In genomic region chr3:179091113-179091512, GRCh38 we compare ENCODE assay signal across 15 cellular contexts. TPM values are rescaled to one million over a fixed set of nuclear protein-coding genes. Genes with fewer than 3 reads are reported as not detected.
DNase-seq lines count a peak whose midpoint lies in the region; ATAC-seq lines count a peak whose summit lies in the region.
"Had no signal": no experiment of that assay in that cellular context is flagged by ENCODE, and none has a peak within 500 bp of the region (broad histone marks: within the 10 kb centered on the region; RNA-seq: fewer than 3 reads in every experiment).

No MANE protein-coding gene starts in this region.

- H3K27ac Mint-ChIP-seq in stimulated activated naive B cell treated with anti-CD40 and anti-IgM and Interleukin-4, amounts not matched to agents 10 μg/mL and 1 μg/mL and 100 μg/mL, for 72 hours = no peak overlapping the region
- no peak overlapping the region for H3K27ac Mint-ChIP-seq in activated CD4-positive, alpha-beta T cell treated with anti-CD3 and anti-CD28 coated beads for 36 hours
- H3K27ac Mint-ChIP-seq: activated CD8-positive, alpha-beta T cell treated with anti-CD3 and anti-CD28 coated beads for 36 hours; CD8-positive, alpha-beta T cell had no signal

- H3K36me3 Mint-ChIP-seq in activated T-cell treated with anti-CD3 and anti-CD28 coated beads, Interleukin-2, amount 50 U/mL, for 4 hours (ENCODE audit: insufficient read depth) = no peaks in the 10 kb centered on the region
- H3K36me3 Mint-ChIP-seq in stimulated activated naive B cell treated with anti-CD40 and anti-IgM and Interleukin-4, amounts not matched to agents 10 μg/mL and 1 μg/mL and 100 μg/mL, for 72 hours = no peaks in the 10 kb centered on the region
- H3K36me3 Mint-ChIP-seq in activated CD4-positive, alpha-beta T cell treated with anti-CD3 and anti-CD28 coated beads for 36 hours (ENCODE audit: low read depth) = no peaks in the 10 kb centered on the region
- H3K36me3 Mint-ChIP-seq: CD8-positive, alpha-beta T cell had no signal

- no peak overlapping the region for H3K4me3 Mint-ChIP-seq in activated T-cell treated with anti-CD3 and anti-CD28 coated beads, Interleukin-2, amount 50 U/mL, for 4 hours
- no peak overlapping the region for H3K4me3 Mint-ChIP-seq in stimulated activated naive B cell treated with anti-CD40 and anti-IgM and Interleukin-4, amounts not matched to agents 10 μg/mL and 1 μg/mL and 100 μg/mL, for 72 hours
- H3K4me3 Mint-ChIP-seq in activated CD4-positive, alpha-beta T cell treated with anti-CD3 and anti-CD28 coated beads for 36 hours = no peak overlapping the region
- H3K4me3 Mint-ChIP-seq: activated CD8-positive, alpha-beta T cell treated with anti-CD3 and anti-CD28 coated beads for 36 hours; CD8-positive, alpha-beta T cell had no signal

- H3K27me3 Mint-ChIP-seq in activated T-cell treated with anti-CD3 and anti-CD28 coated beads, Interleukin-2, amount 50 U/mL, for 4 hours (ENCODE audit: low read depth) = no peaks in the 10 kb centered on the region
- H3K27me3 Mint-ChIP-seq in stimulated activated naive B cell treated with anti-CD40 and anti-IgM and Interleukin-4, amounts not matched to agents 10 μg/mL and 1 μg/mL and 100 μg/mL, for 72 hours = no peaks in the 10 kb centered on the region
- H3K27me3 Mint-ChIP-seq in activated CD4-positive, alpha-beta T cell treated with anti-CD3 and anti-CD28 coated beads for 36 hours = no peaks in the 10 kb centered on the region
- H3K27me3 Mint-ChIP-seq: activated CD8-positive, alpha-beta T cell treated with anti-CD3 and anti-CD28 coated beads for 36 hours had no signal

- intact Hi-C loops in activated CD4-positive, alpha-beta T cell treated with anti-CD3 and anti-CD28 coated beads for 36 hours (cut with DNase I, micrococcal nuclease) = no loop called here

- no peak for DNase-seq in activated T-cell treated with anti-CD3 and anti-CD28 coated beads, Interleukin-2, amount 50 U/mL, for 4 hours
- no peak for DNase-seq in activated T-cell treated with anti-CD3 and anti-CD28 coated beads, Interleukin-2, amount 50 U/mL, for 1 hour
- DNase-seq in stimulated activated naive B cell treated with anti-CD40 and anti-IgM and Interleukin-4, amounts not matched to agents 10 μg/mL and 1 μg/mL and 100 μg/mL, for 72 hours = no peak
- DNase-seq in amygdala (lab: John Stamatoyannopoulos, UW) = no peak
- DNase-seq in activated CD4-positive, alpha-beta T cell treated with anti-CD3 and anti-CD28 coated beads for 36 hours = no peak
- DNase-seq: activated CD8-positive, alpha-beta T cell treated with anti-CD3 and anti-CD28 coated beads for 36 hours; activated effector memory CD4-positive, alpha-beta T cell treated with anti-CD3 and anti-CD28 coated beads, Interleukin-2, amount 50 U/mL, for 16 hours; CD8-positive, alpha-beta T cell; cortex of kidney; NCI-H1436; retina had no signal

- H3K4me1 Mint-ChIP-seq in activated T-cell treated with anti-CD3 and anti-CD28 coated beads, Interleukin-2, amount 50 U/mL, for 4 hours (ENCODE audit: low read depth) = peaks cover 12% of the 10 kb centered on the region
- no peaks in the 10 kb centered on the region for H3K4me1 Mint-ChIP-seq in stimulated activated naive B cell treated with anti-CD40 and anti-IgM and Interleukin-4, amounts not matched to agents 10 μg/mL and 1 μg/mL and 100 μg/mL, for 72 hours
- peaks cover 11% of the 10 kb centered on the region for H3K4me1 Mint-ChIP-seq in activated CD4-positive, alpha-beta T cell treated with anti-CD3 and anti-CD28 coated beads for 36 hours

- CTCF ChIA-PET in activated CD4-positive, alpha-beta T cell treated with anti-CD3 and anti-CD28 coated beads for 36 hours (lab: Charles Lee) = interaction anchor here (0.7 to 1.8 kb wide), 3 partner anchors 15 to 221 kb away, joined by 3 to 5 read pairs (median 5); no protein-coding TSS in a partner anchor

- H3K9me3 Mint-ChIP-seq in activated T-cell treated with anti-CD3 and anti-CD28 coated beads, Interleukin-2, amount 50 U/mL, for 4 hours = no peaks in the 10 kb centered on the region
- H3K9me3 Mint-ChIP-seq in stimulated activated naive B cell treated with anti-CD40 and anti-IgM and Interleukin-4, amounts not matched to agents 10 μg/mL and 1 μg/mL and 100 μg/mL, for 72 hours = no peaks in the 10 kb centered on the region
- H3K9me3 Mint-ChIP-seq in activated CD4-positive, alpha-beta T cell treated with anti-CD3 and anti-CD28 coated beads for 36 hours (ENCODE audit: low read depth) = no peaks in the 10 kb centered on the region
- H3K9me3 Mint-ChIP-seq: activated CD8-positive, alpha-beta T cell treated with anti-CD3 and anti-CD28 coated beads for 36 hours; CD8-positive, alpha-beta T cell had no signal

- peak; percentile 40 to 63 for ATAC-seq in activated T-cell treated with anti-CD3 and anti-CD28 coated beads, Interleukin-2, amount 50 U/mL, for 4 hours
- peak; percentile 59 for ATAC-seq in HG02571 (IDR thresholded peaks at IDR 0.05; ENCODE audit: unreplicated experiment)
- ATAC-seq in HG03442 (IDR thresholded peaks at IDR 0.05; ENCODE audit: unreplicated experiment) = peak; percentile 79
- peak; percentile 21 to 45 for ATAC-seq in stimulated activated naive B cell treated with anti-CD40 and anti-IgM and Interleukin-4, amounts not matched to agents 10 μg/mL and 1 μg/mL and 100 μg/mL, for 72 hours (replicated peaks)
- no peak for ATAC-seq in activated CD4-positive, alpha-beta T cell treated with anti-CD3 and anti-CD28 coated beads for 36 hours
- ATAC-seq in GM21515 (IDR thresholded peaks at IDR 0.05; ENCODE audit: unreplicated experiment) = no peak
- ATAC-seq: A549; activated CD8-positive, alpha-beta T cell treated with anti-CD3 and anti-CD28 coated beads for 36 hours; CD8-positive, alpha-beta T cell had no signal

- POLR2A ChIA-PET in activated CD4-positive, alpha-beta T cell treated with anti-CD3 and anti-CD28 coated beads for 36 hours (lab: Charles Lee) = no interaction called here

RNA-seq across cellular contexts. Expression of gene ZMAT3, which starts 19.5 kb away (rescaled TPM):
- total RNA-seq in activated T-cell treated with anti-CD3 and anti-CD28 coated beads, Interleukin-2, amount 50 U/mL, for 4 hours = 10 to 100 TPM in 1 of 3 donors, 1 to 10 TPM in 2; 9.3 to 13.5 (median 9.7) TPM
- total RNA-seq in activated CD4-positive, alpha-beta T cell treated with anti-CD3 and anti-CD28 coated beads for 36 hours = 1 to 10 TPM; 9.5 to 9.9 TPM

RNA-seq across cellular contexts. Expression of gene PIK3CA, which starts 57.0 kb away (rescaled TPM):
- 10 to 100 TPM; 11.4 to 16.1 (median 12.0) TPM for total RNA-seq in activated T-cell treated with anti-CD3 and anti-CD28 coated beads, Interleukin-2, amount 50 U/mL, for 4 hours
- 10 to 100 TPM; 15.5 to 17.7 TPM for total RNA-seq in activated CD4-positive, alpha-beta T cell treated with anti-CD3 and anti-CD28 coated beads for 36 hours

Comparison
In these comparisons a context has a peak if more than half of its experiments do, and no peak if none do; other contexts are left out.
1. ATAC-seq: peak in activated T-cell treated with anti-CD3 and anti-CD28 coated beads, Interleukin-2, amount 50 U/mL, for 4 hours (2 of 2), HG02571 (single experiment), HG03442 (single experiment) and stimulated activated naive B cell treated with anti-CD40 and anti-IgM and Interleukin-4, amounts not matched to agents 10 μg/mL and 1 μg/mL and 100 μg/mL, for 72 hours (2 of 2); none in activated CD4-positive, alpha-beta T cell treated with anti-CD3 and anti-CD28 coated beads for 36 hours (single experiment) and GM21515 (single experiment).